1 cellular context compared by ENCODE assay signal in genomic region chr12:6392499-6392898, GRCh38.
TF ChIP-seq lines count a peak whose summit lies in the region.

No MANE protein-coding gene starts in this region.

TF ChIP-seq in SK-N-SH, 30 proteins besides CTCF, POLR2A, EP300 and RAD21 (continued from another document):
- TF ChIP-seq GATA2 (CRISPR knock-in tag; IDR thresholded peaks at IDR 0.05) (no peak), MEF2A (IDR thresholded peaks at IDR 0.05; ENCODE audit: borderline replicate concordance, low read depth) (no peak), RXRA (IDR thresholded peaks at IDR 0.05; ENCODE audit: borderline replicate concordance, low read depth) (no peak)
TF ChIP-seq in SK-N-SH: peak in this region for 0.
